Comparison of ENCODE assay signal across 11 cellular contexts in the genomic region with DNA sequence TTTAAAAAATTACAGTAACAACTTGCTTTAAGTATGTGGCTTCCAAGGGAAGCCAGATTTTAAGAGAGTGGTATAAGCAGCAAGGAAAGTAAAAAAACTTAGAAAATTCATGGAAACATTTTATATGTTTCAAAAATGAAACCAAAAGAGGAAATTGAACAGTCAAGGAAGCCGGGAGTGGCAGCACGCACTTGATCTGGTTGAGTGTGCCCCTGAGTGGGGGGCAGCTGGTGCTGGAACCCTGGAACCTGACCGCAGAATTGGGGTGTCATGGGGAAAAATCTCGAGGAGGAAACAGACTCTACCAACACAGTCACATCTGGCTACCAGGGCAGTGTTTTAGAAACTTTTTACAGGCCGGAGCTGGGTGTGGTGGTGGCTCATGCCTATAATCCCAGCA. TPM values are rescaled to one million over a fixed set of nuclear protein-coding genes. Genes with fewer than 3 reads are reported as not detected.
DNase-seq lines count a peak whose midpoint lies in the region; ATAC-seq and TF ChIP-seq lines count a peak whose summit lies in the region.
"Had no signal": no experiment of that assay in that cellular context is flagged by ENCODE, and none has a peak within 500 bp of the region (broad histone marks: within the 10 kb centered on the region; RNA-seq: fewer than 3 reads in every experiment).

No MANE protein-coding gene starts in this region.

- H4K20me1 ChIP-seq in PC-9 (ENCODE audit: insufficient read depth) = peaks cover 25% of the 10 kb centered on the region; the same call in 1 of the 2 replicates

- H3K9me2 ChIP-seq in PC-9 (ENCODE audit: insufficient read depth) = no peaks in the 10 kb centered on the region

- peak overlapping the region; percentile 13 for H3K27ac Mint-ChIP-seq in CD4-positive, alpha-beta T cell
- H3K27ac Mint-ChIP-seq in WTC11 = peak overlapping the region; percentile 41; the same call in 1 of the 2 replicates
- H3K27ac Mint-ChIP-seq in immature natural killer cell = peak overlapping the region; percentile 62 to 88 (median 72)

- H3K27me3 ChIP-seq in A673 (replicated peaks; ENCODE audit: insufficient read depth, low read depth, low read length, poor library complexity) = no peaks in the 10 kb centered on the region
- no peaks in the 10 kb centered on the region for H3K27me3 ChIP-seq in CD4-positive, alpha-beta T cell (ENCODE audit: control insufficient read depth, insufficient read depth, low read length)
- H3K27me3 ChIP-seq in uterus = no peaks in the 10 kb centered on the region
- no peaks in the 10 kb centered on the region for H3K27me3 ChIP-seq in PC-9 (ENCODE audit: insufficient read depth, low read depth)

- no peaks in the 10 kb centered on the region for H3K27me3 Mint-ChIP-seq in CD4-positive, alpha-beta T cell
- H3K27me3 Mint-ChIP-seq in WTC11 (ENCODE audit: low read depth) (no peaks in the 10 kb centered on the region), immature natural killer cell (ENCODE audit: low read depth in 3 of 3) (peaks cover 0 to 4% (median 1%) of the 10 kb centered on the region in 3 donors)

- DNase-seq in A673 (ENCODE audit: low spot score) (no peak), WTC11 (ENCODE audit: low spot score) (no peak), immature natural killer cell (no peak), uterus (no peak), head of caudate nucleus (no peak), PC-9 (no peak)
- DNase-seq in CD4-positive, alpha-beta T cell = no peak
- DNase-seq: OCI-M1 had no signal

- peaks cover 9% of the 10 kb centered on the region; the same call in 1 of the 2 replicates for H3F3A ChIP-seq in PC-9 (ENCODE audit: insufficient read depth, low read depth)

- intact Hi-C loops in A673 (cut with micrococcal nuclease; ENCODE audit: unreplicated experiment) = no loop called here
- intact Hi-C loops in CD4-positive, alpha-beta T cell (cut with DNase I, micrococcal nuclease) = no loop called here
- intact Hi-C loops in uterus (cut with DNase I; ENCODE audit: low total_unique reads) = no loop called here
- intact Hi-C loops in head of caudate nucleus (cut with DNase I) = no loop called here
- intact Hi-C loops in PC-9 (cut with micrococcal nuclease; ENCODE audit: unreplicated experiment) = no loop called here

- no peak for TF ChIP-seq POLR2A in uterus (IDR thresholded peaks at IDR 0.05)

- H3K4me3 ChIP-seq in A673 (ENCODE audit: low read depth, low read length, poor library complexity, severe bottlenecking) (no peak overlapping the region), uterus (no peak overlapping the region), PC-9 (no peak overlapping the region)
- H3K4me3 ChIP-seq: psoas muscle had no signal

- H3K4me1 ChIP-seq in A673 (ENCODE audit: insufficient read depth, low read length, poor library complexity, severe bottlenecking) = no peaks in the 10 kb centered on the region
- H3K4me1 ChIP-seq in uterus = no peaks in the 10 kb centered on the region
- H3K4me1 ChIP-seq in PC-9 (replicated peaks; ENCODE audit: insufficient read depth) = no peaks in the 10 kb centered on the region
- H3K4me1 ChIP-seq: psoas muscle had no signal

- no peak overlapping the region for H3K4me2 ChIP-seq in PC-9

- H3K27ac ChIP-seq in A673 (ENCODE audit: low read depth, low read length, poor library complexity, severe bottlenecking) = peak overlapping the region; percentile 10
- no peak overlapping the region for H3K27ac ChIP-seq in CD4-positive, alpha-beta T cell (ENCODE audit: low read depth, low read length)
- H3K27ac ChIP-seq in uterus = no peak overlapping the region
- H3K27ac ChIP-seq in PC-9 = no peak overlapping the region
- H3K27ac ChIP-seq: psoas muscle had no signal

- peaks cover 30% of the 10 kb centered on the region for H3K36me3 Mint-ChIP-seq in CD4-positive, alpha-beta T cell (ENCODE audit: low read depth)
- H3K36me3 Mint-ChIP-seq in WTC11 (peaks cover 11% of the 10 kb centered on the region), immature natural killer cell (peaks cover 0 to 18% (median 4%) of the 10 kb centered on the region in 3 donors)

- BruUV-seq in A673 (replicated peaks; lab: Mats Ljungman, UMichigan) (no TSS peak), PC-9 (replicated peaks; lab: Mats Ljungman, UMichigan) (no TSS peak)

- ATAC-seq in CD4-positive, alpha-beta T cell (ENCODE audit: poor library complexity) = no peak
- ATAC-seq in WTC11 (no peak), GM19035 (IDR thresholded peaks at IDR 0.05; ENCODE audit: unreplicated experiment) (no peak)
- ATAC-seq: psoas muscle had no signal

- CTCF ChIA-PET in A673 (lab: Charles Lee) = no interaction called here
- CTCF ChIA-PET in CD4-positive, alpha-beta T cell (lab: Charles Lee) = no interaction called here
- CTCF ChIA-PET in WTC11 (lab: Charles Lee) = interaction anchor here (0.7 kb wide), 1 partner anchor 116 kb away, joined by 5 read pairs; no protein-coding TSS in a partner anchor
- CTCF ChIA-PET in PC-9 (lab: Charles Lee) = no interaction called here

- H3K79me2 ChIP-seq in PC-9 (ENCODE audit: low read depth) = no peaks in the 10 kb centered on the region

- H3K4me1 Mint-ChIP-seq in CD4-positive, alpha-beta T cell (ENCODE audit: low read depth) = peaks cover 4% of the 10 kb centered on the region
- no peaks in the 10 kb centered on the region for H3K4me1 Mint-ChIP-seq in WTC11
- H3K4me1 Mint-ChIP-seq in immature natural killer cell = peaks cover 5 to 7% of the 10 kb centered on the region in 2 donors

- TF ChIP-seq CTCF in A673 (conservative IDR thresholded peaks at IDR 0.05; ENCODE audit: low read depth, low read length) = no peak
- TF ChIP-seq CTCF in CD4-positive, alpha-beta T cell (IDR thresholded peaks at IDR 0.05) = no peak
- TF ChIP-seq CTCF in WTC11 (IDR thresholded peaks at IDR 0.05) = no peak
- TF ChIP-seq CTCF in uterus (IDR thresholded peaks at IDR 0.05) = no peak
- TF ChIP-seq CTCF in PC-9 (conservative IDR thresholded peaks at IDR 0.05) = no peak

- no peak overlapping the region for H3K4me3 Mint-ChIP-seq in CD4-positive, alpha-beta T cell
- H3K4me3 Mint-ChIP-seq in WTC11 = no peak overlapping the region
- peak overlapping the region in 4 of 5 donors; percentile 30 to 68 (median 50) for H3K4me3 Mint-ChIP-seq in immature natural killer cell

- H3K36me3 ChIP-seq in A673 (ENCODE audit: insufficient read depth, low read length, poor library complexity, severe bottlenecking) (peaks cover 5% of the 10 kb centered on the region), uterus (no peaks in the 10 kb centered on the region), PC-9 (ENCODE audit: low read depth) (peaks cover 47% of the 10 kb centered on the region)

- H3K9me3 Mint-ChIP-seq in CD4-positive, alpha-beta T cell = no peaks in the 10 kb centered on the region
- no peaks in the 10 kb centered on the region for H3K9me3 Mint-ChIP-seq in WTC11
- H3K9me3 Mint-ChIP-seq in immature natural killer cell = no peaks in the 10 kb centered on the region

- H3K9me3 ChIP-seq in A673 (ENCODE audit: low read depth, low read length, poor library complexity, severe bottlenecking) (no peaks in the 10 kb centered on the region), uterus (no peaks in the 10 kb centered on the region), PC-9 (ENCODE audit: insufficient read depth, low read depth) (no peaks in the 10 kb centered on the region)
- no peaks in the 10 kb centered on the region for H3K9me3 ChIP-seq in CD4-positive, alpha-beta T cell (ENCODE audit: control insufficient read depth, low read length)
- H3K9me3 ChIP-seq: psoas muscle had no signal

- H2AFZ ChIP-seq in PC-9 = no peak overlapping the region

- POLR2A ChIA-PET in A673 (lab: Charles Lee; ENCODE audit: low non-redundant PET) (no interaction called here), WTC11 (lab: Charles Lee) (no interaction called here), PC-9 (lab: Charles Lee; ENCODE audit: unreplicated experiment) (no interaction called here)
- POLR2A ChIA-PET in CD4-positive, alpha-beta T cell (lab: Charles Lee) = interaction anchor here (2.0 kb wide), 1 partner anchor 14 kb away, joined by 7 read pairs; the partner anchor contains the start of gene MICALL1

TF ChIP-seq in WTC11, 78 proteins besides CTCF, POLR2A, EP300 and RAD21:
- no peak for TF ChIP-seq OVOL2 (CRISPR knock-in tag; IDR thresholded peaks at IDR 0.05; ENCODE audit: borderline replicate concordance)
- TF ChIP-seq ZNF138 (CRISPR knock-in tag; conservative IDR thresholded peaks at IDR 0.05) = no peak
- TF ChIP-seq, protein P1, sequence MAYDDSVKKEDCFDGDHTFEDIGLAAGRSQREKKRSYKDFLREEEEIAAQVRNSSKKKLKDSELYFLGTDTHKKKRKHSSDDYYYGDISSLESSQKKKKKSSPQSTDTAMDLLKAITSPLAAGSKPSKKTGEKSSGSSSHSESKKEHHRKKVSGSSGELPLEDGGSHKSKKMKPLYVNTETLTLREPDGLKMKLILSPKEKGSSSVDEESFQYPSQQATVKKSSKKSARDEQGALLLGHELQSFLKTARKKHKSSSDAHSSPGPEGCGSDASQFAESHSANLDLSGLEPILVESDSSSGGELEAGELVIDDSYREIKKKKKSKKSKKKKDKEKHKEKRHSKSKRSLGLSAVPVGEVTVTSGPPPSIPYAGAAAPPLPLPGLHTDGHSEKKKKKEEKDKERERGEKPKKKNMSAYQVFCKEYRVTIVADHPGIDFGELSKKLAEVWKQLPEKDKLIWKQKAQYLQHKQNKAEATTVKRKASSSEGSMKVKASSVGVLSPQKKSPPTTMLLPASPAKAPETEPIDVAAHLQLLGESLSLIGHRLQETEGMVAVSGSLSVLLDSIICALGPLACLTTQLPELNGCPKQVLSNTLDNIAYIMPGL (CRISPR knock-in tag; IDR thresholded peaks at IDR 0.05) = no peak
- TF ChIP-seq RORB (CRISPR knock-in tag; IDR thresholded peaks at IDR 0.05) = no peak
- no peak for TF ChIP-seq SMAD3 (CRISPR knock-in tag; IDR thresholded peaks at IDR 0.05; ENCODE audit: borderline replicate concordance)
- no peak for TF ChIP-seq KAT7 (CRISPR knock-in tag; IDR thresholded peaks at IDR 0.05; ENCODE audit: borderline replicate concordance)

RNA-seq across cellular contexts. Expression of gene MICALL1, which starts 14.0 kb away (rescaled TPM):
- total RNA-seq in A673 (2021) (32.4 and 33.0 TPM in 2 replicates), WTC11 (2021) (34.1 to 47.2 TPM (median 38.6 TPM) in 3 replicates), uterus (10 to 100 TPM in 3 of 4 donors, 1 to 10 TPM in 1; 7.4 to 96.6 (median 46.6) TPM), PC-9 (2021) (113 and 126 TPM in 2 replicates)
- total RNA-seq in CD4-positive, alpha-beta T cell = 10 to 100 TPM; 16.9 to 20.7 TPM
- polyA plus RNA-seq in immature natural killer cell = 1 to 10 TPM; 1.3 to 5.8 (median 2.1) TPM

RNA-seq across cellular contexts. Expression of gene C22orf23, which starts 33.3 kb away (rescaled TPM):
- total RNA-seq in A673 (2021) (0.64 and 0.66 TPM in 2 replicates), WTC11 (2021) (0.16 to 0.96 TPM (median 0.72 TPM) in 3 replicates), uterus (under 1 TPM in 2 of 4 donors, not detected in 2; 0.40 to 0.76 TPM), PC-9 (2021) (1.0 and 1.7 TPM in 2 replicates)
- not detected for total RNA-seq in CD4-positive, alpha-beta T cell
- polyA plus RNA-seq in immature natural killer cell = not detected
- total RNA-seq: HT-29 had no signal

RNA-seq across cellular contexts. Expression of gene POLR2F, which starts 33.4 kb away (rescaled TPM):
- total RNA-seq in A673 (2021) (150 and 162 TPM in 2 replicates), WTC11 (2021) (128 to 138 TPM (median 132 TPM) in 3 replicates), uterus (10 to 100 TPM; 31.5 to 63.8 (median 43.3) TPM), PC-9 (2021) (147 and 180 TPM in 2 replicates)
- total RNA-seq in CD4-positive, alpha-beta T cell = 10 to 100 TPM; 20.2 to 21.1 TPM
- 100 to 1,000 TPM; 181 to 275 (median 203) TPM for polyA plus RNA-seq in immature natural killer cell

Comparison
In these comparisons a context has a peak if more than half of its experiments do, and no peak if none do; other contexts are left out.
1. H3K27ac Mint-ChIP-seq: peak in every context shown above with its lines; median percentile 72 in immature natural killer cell; 41 in WTC11; 13 in CD4-positive, alpha-beta T cell.
2. H3K4me3 Mint-ChIP-seq: peak in immature natural killer cell (4 of 5); none in CD4-positive, alpha-beta T cell (single experiment) and WTC11 (single experiment).